ENCODE assay signal across 1 cellular context in genomic region chr1:203361843-203362524, GRCh38.
TF ChIP-seq lines count a peak whose summit lies in the region.

No MANE protein-coding gene starts in this region.

TF ChIP-seq in K562, 482 proteins besides CTCF, POLR2A, EP300 and RAD21:
- TF ChIP-seq ZNF347 (CRISPR knock-in tag; IDR thresholded peaks at IDR 0.05; ENCODE audit: low read depth) (no peak), E2F1 (CRISPR knock-in tag; IDR thresholded peaks at IDR 0.05) (no peak), POLR3G (IDR thresholded peaks at IDR 0.05; ENCODE audit: extremely low read depth, insufficient read length, insufficient replicate concordance) (no peak), BRD4 (IDR thresholded peaks at IDR 0.05) (no peak), HDAC1 (IDR thresholded peaks at IDR 0.05) (no peak), ZNF232 (CRISPR knock-in tag; IDR thresholded peaks at IDR 0.05) (no peak), SPI1 (IDR thresholded peaks at IDR 0.05; ENCODE audit: borderline replicate concordance, low read depth, low read length) (peak; percentile 80)
